10 cellular contexts compared by ENCODE assay signal in the genomic region with DNA sequence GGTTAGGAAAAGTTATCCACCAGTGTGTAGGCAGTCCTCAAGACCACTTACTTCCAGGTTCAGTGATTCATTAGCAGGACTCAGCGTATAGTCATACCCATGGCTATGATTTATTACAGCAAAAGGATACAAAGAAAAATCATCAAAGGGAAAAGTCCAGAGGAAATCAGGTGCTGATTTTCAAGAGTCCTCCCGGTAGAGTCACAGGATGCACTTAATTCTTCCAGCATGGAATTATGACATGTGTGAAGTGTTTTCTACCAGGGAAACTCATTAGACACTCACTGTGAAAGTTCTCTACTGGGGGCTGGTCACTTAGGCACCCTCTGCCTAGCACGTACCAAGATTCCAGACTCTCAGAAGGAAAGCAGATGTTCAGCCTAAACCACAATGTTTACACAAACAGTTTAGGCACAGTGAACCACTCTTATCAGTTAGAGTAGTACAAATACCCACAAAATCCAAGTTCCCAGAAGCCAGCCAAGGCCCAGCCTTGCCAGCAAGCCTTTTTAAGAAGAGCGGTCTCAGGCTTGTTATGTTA. TPM values are rescaled to one million over a fixed set of nuclear protein-coding genes. Genes with fewer than 3 reads are reported as not detected.
A peak's percentile ranks its signal among the peaks of the same experiment; 100 is the strongest.
DNase-seq lines count a peak whose midpoint lies in the region; ATAC-seq and TF ChIP-seq lines count a peak whose summit lies in the region.
"Had no signal": no experiment of that assay in that cellular context is flagged by ENCODE, and none has a peak within 500 bp of the region (broad histone marks: within the 10 kb centered on the region; RNA-seq: fewer than 3 reads in every experiment).

No MANE protein-coding gene starts in this region.

- no peaks in the 10 kb centered on the region for H3K27me3 Mint-ChIP-seq in chondrocyte (ENCODE audit: low read depth)

- H3K4me3 Mint-ChIP-seq in chondrocyte (ENCODE audit: unreplicated experiment): no peak overlapping the region

- H3K4me3 ChIP-seq in BE2C (ENCODE audit: low read depth, low read length): no peak overlapping the region

- ATAC-seq in HG02798 (IDR thresholded peaks at IDR 0.05; ENCODE audit: poor library complexity, unreplicated experiment): no peak

- no peaks in the 10 kb centered on the region for H3K36me3 Mint-ChIP-seq in chondrocyte (ENCODE audit: low read depth)

- no peaks in the 10 kb centered on the region for H3K9me3 Mint-ChIP-seq in chondrocyte (ENCODE audit: low read depth)

- no peaks in the 10 kb centered on the region for H3K9me3 ChIP-seq in BE2C
- H3K9me3 ChIP-seq: Caco-2 had no signal

- peaks cover 49% of the 10 kb centered on the region for H3K4me1 Mint-ChIP-seq in chondrocyte (ENCODE audit: low read depth)

- peak overlapping the region; percentile 71 for H3K27ac Mint-ChIP-seq in chondrocyte (ENCODE audit: unreplicated experiment)

- no peak for TF ChIP-seq CTCF in chondrocyte (IDR thresholded peaks at IDR 0.05)
- no peak for TF ChIP-seq CTCF in BE2C (IDR thresholded peaks at IDR 0.05; ENCODE audit: low read depth, low read length)
- TF ChIP-seq CTCF in GM20000 (IDR thresholded peaks at IDR 0.05; ENCODE audit: extremely low read depth, missing control alignments): no peak

- H3K27me3 ChIP-seq in BE2C: no peaks in the 10 kb centered on the region

- no peaks in the 10 kb centered on the region for H3K36me3 ChIP-seq in BE2C

- peak; percentile 60 for DNase-seq in AG08395 (ENCODE audit: low spot score)
- DNase-seq in M059J (ENCODE audit: low read depth): peak; percentile 96
- DNase-seq in chondrocyte (ENCODE audit: low spot score): no peak
- DNase-seq in myocyte (ENCODE audit: low read depth): peak; percentile 82
- DNase-seq in BE2C: no peak
- DNase-seq in NCI-H128 (lab: John Stamatoyannopoulos, UW; ENCODE audit: unreplicated experiment): no peak
- no peak for DNase-seq in GM20000 (ENCODE audit: low spot score)
- DNase-seq: Caco-2 had no signal

- no peaks in the 10 kb centered on the region for H3K4me1 ChIP-seq in BE2C
- H3K4me1 ChIP-seq: Caco-2 had no signal

RNA-seq across cellular contexts. Expression of gene WFDC3, which starts 10.2 kb away (rescaled TPM):
- total RNA-seq in M059J (2014; rRNA removed; shearing (Covaris generic)): 0.42 TPM in 1 of 2 replicates, not detected in the other
- total RNA-seq in chondrocyte: 0.70 to 1.4 TPM in 2 of 3 replicates, not detected in the other
- total RNA-seq in myocyte: 0.24 and 1.8 TPM in 2 replicates
- polyA plus RNA-seq in myocyte (2012): 4.5 TPM
- 0.79 TPM for polyA plus RNA-seq in BE2C (2012; ENCODE audit: insufficient read depth, insufficient read length, low read depth)
- total RNA-seq: activated CD8-positive, alpha-beta memory T cell treated with anti-CD3 and anti-CD28 coated beads for 36 hours had no signal

RNA-seq across cellular contexts. Expression of gene DNTTIP1, which starts 10.3 kb away (rescaled TPM):
- 50.2 and 57.6 TPM in 2 replicates for total RNA-seq in M059J (2014; rRNA removed; shearing (Covaris generic))
- total RNA-seq in chondrocyte (22.1 to 22.9 TPM (median 22.5 TPM) in 3 replicates), myocyte (27.1 and 31.6 TPM in 2 replicates)
- 47.2 TPM for polyA plus RNA-seq in myocyte (2012)
- polyA plus RNA-seq in BE2C (2012; ENCODE audit: insufficient read depth, insufficient read length, low read depth): 79.2 TPM

RNA-seq across cellular contexts. Expression of gene UBE2C, which starts 31.0 kb away (rescaled TPM):
- 435 and 579 TPM in 2 replicates for total RNA-seq in M059J (2014; rRNA removed; shearing (Covaris generic))
- total RNA-seq in chondrocyte (12.8 to 17.2 TPM (median 15.3 TPM) in 3 replicates), myocyte (1.8 and 2.4 TPM in 2 replicates)
- polyA plus RNA-seq in myocyte (2012): 0.67 TPM
- 38.2 TPM for polyA plus RNA-seq in BE2C (2012; ENCODE audit: insufficient read depth, insufficient read length, low read depth)

RNA-seq across cellular contexts. Expression of gene TNNC2, which starts 45.7 kb away (rescaled TPM):
- not detected in 2 replicates for total RNA-seq in M059J (2014; rRNA removed; shearing (Covaris generic))
- total RNA-seq in chondrocyte: 0.46 to 0.63 TPM (median 0.52 TPM) in 3 replicates
- total RNA-seq in myocyte: 678 and 849 TPM in 2 replicates
- polyA plus RNA-seq in myocyte (2012): 383 TPM
- polyA plus RNA-seq in BE2C (2012; ENCODE audit: insufficient read depth, insufficient read length, low read depth): not detected
- total RNA-seq: activated CD8-positive, alpha-beta memory T cell treated with anti-CD3 and anti-CD28 coated beads for 36 hours; Caco-2 had no signal

RNA-seq across cellular contexts. Expression of gene SNX21, which starts 52.1 kb away (rescaled TPM):
- 35.1 and 35.8 TPM in 2 replicates for total RNA-seq in M059J (2014; rRNA removed; shearing (Covaris generic))
- total RNA-seq in chondrocyte: 25.2 to 27.7 TPM (median 26.5 TPM) in 3 replicates
- 131 and 161 TPM in 2 replicates for total RNA-seq in myocyte
- 48.1 TPM for polyA plus RNA-seq in myocyte (2012)
- polyA plus RNA-seq in BE2C (2012; ENCODE audit: insufficient read depth, insufficient read length, low read depth): 7.0 TPM

Comparison
In these comparisons a context has a peak if more than half of its experiments do, and no peak if none do; other contexts are left out.
1. DNase-seq: peak in AG08395 (single experiment), M059J (single experiment) and myocyte (single experiment); none in chondrocyte (single experiment), BE2C (single experiment), NCI-H128 (single experiment) and GM20000 (single experiment).
2. RNA of gene UBE2C, which starts 31.0 kb away (total RNA-seq): 435 to 579 TPM in M059J; 12.8 to 17.2 TPM in chondrocyte and 1.8 to 2.4 TPM in myocyte; every median in the first group is over 10 times any median in the second.